In the genomic region with DNA sequence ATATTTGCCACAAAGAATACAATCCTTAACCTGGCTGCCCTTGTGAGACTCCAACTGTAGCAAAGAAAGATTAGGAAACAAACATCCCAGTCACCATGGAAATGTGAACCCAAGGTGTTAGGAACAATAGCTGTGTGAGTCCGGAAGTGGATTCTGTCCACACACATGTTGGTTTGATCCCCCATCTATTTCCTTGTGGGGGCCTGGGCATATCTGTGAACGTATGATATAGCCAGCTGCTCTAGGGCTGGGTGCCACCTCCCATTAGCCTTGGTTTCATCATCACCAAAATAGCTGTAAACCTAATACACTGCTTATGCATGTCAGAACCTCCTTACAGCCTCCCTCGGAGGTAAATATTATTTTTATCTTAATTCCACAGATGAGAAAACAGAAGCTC, we compare ENCODE assay signal across 9 cellular contexts. TPM values are rescaled to one million over a fixed set of nuclear protein-coding genes. Genes with fewer than 3 reads are reported as not detected.
DNase-seq lines count a peak whose midpoint lies in the region; ATAC-seq, FAIRE-seq and TF ChIP-seq lines count a peak whose summit lies in the region.
"Had no signal": no experiment of that assay in that cellular context is flagged by ENCODE, and none has a peak within 500 bp of the region (broad histone marks: within the 10 kb centered on the region; RNA-seq: fewer than 3 reads in every experiment).

No MANE protein-coding gene starts in this region.

- no peaks in the 10 kb centered on the region for H3K36me3 ChIP-seq in psoas muscle (ENCODE audit: insufficient read depth in 1 of 2, low read depth in 1 of 2)
- no peaks in the 10 kb centered on the region for H3K36me3 ChIP-seq in WERI-Rb-1

- peak overlapping the region; percentile 46 for H3K27ac ChIP-seq in psoas muscle
- H3K27ac ChIP-seq in WERI-Rb-1 = no peak overlapping the region
- H3K27ac ChIP-seq: VCaP had no signal

- TF ChIP-seq CTCF in psoas muscle (IDR thresholded peaks at IDR 0.05) (no peak), WERI-Rb-1 (IDR thresholded peaks at IDR 0.05; ENCODE audit: low read depth, low read length) (no peak)

- intact Hi-C loops in psoas muscle (cut with DNase I) = no loop called here

- no peak overlapping the region for H3K4me3 ChIP-seq in psoas muscle
- H3K4me3 ChIP-seq in WERI-Rb-1 (ENCODE audit: low read depth, low read length) = no peak overlapping the region

- TF ChIP-seq POLR2A in H54 (IDR thresholded peaks at IDR 0.05; ENCODE audit: low read depth, low read length) = no peak

- no peaks in the 10 kb centered on the region for H3K9me3 ChIP-seq in psoas muscle
- no peaks in the 10 kb centered on the region for H3K9me3 ChIP-seq in WERI-Rb-1 (ENCODE audit: severe bottlenecking)

- WGBS in psoas muscle, 3 donors = 23 to 30% (median 25%) methylated on average over 3 of the region's 3 CpGs

- no peaks in the 10 kb centered on the region for H3K27me3 ChIP-seq in psoas muscle (ENCODE audit: insufficient read depth in 3 of 3, low read length in 2 of 3)
- H3K27me3 ChIP-seq in WERI-Rb-1 (ENCODE audit: insufficient read depth, low read depth, severe bottlenecking) = no peaks in the 10 kb centered on the region

- H3K4me1 ChIP-seq in psoas muscle = no peaks in the 10 kb centered on the region

- FAIRE-seq in H54 (lab: Jason Lieb, UNC) = no peak

- peak in 2 of 4 donors; percentile 29 to 53 for ATAC-seq in psoas muscle

- DNase-seq in EH (ENCODE audit: low read depth) = peak; percentile 32
- DNase-seq in NCI-H146 (lab: John Stamatoyannopoulos, UW) = peak; percentile 80
- DNase-seq in fibroblast of gingiva (ENCODE audit: low read depth) = peak; percentile 32
- no peak for DNase-seq in psoas muscle
- no peak for DNase-seq in NCI-H524 (lab: John Stamatoyannopoulos, UW)
- no peak for DNase-seq in H54 (ENCODE audit: insufficient read length, low spot score)
- no peak for DNase-seq in WERI-Rb-1
- DNase-seq: NCI-H2171 had no signal

RNA-seq across cellular contexts. Expression of a gene that starts 26.4 kb away (rescaled TPM):
- 10 to 100 TPM in 2 of 4 donors, 1 to 10 TPM in 2; 8.0 to 15.5 (median 10.1) TPM for total RNA-seq in psoas muscle
- 1 to 10 TPM; 7.0 to 7.7 (median 7.3) TPM for polyA plus RNA-seq in psoas muscle

RNA-seq across cellular contexts. Expression of a gene that starts 55.2 kb away (rescaled TPM):
- 100 to 1,000 TPM; 186 to 212 (median 201) TPM for total RNA-seq in psoas muscle
- 100 to 1,000 TPM; 182 to 331 (median 204) TPM for polyA plus RNA-seq in psoas muscle

Comparison
In these comparisons a context has a peak if more than half of its experiments do, and no peak if none do; other contexts are left out.
1. DNase-seq: peak in EH (single experiment), NCI-H146 (single experiment) and fibroblast of gingiva (single experiment); none in psoas muscle (0 of 2), NCI-H524 (0 of 2), H54 (single experiment) and WERI-Rb-1 (single experiment).